ENCODE assay signal across 26 cellular contexts in the genomic region with DNA sequence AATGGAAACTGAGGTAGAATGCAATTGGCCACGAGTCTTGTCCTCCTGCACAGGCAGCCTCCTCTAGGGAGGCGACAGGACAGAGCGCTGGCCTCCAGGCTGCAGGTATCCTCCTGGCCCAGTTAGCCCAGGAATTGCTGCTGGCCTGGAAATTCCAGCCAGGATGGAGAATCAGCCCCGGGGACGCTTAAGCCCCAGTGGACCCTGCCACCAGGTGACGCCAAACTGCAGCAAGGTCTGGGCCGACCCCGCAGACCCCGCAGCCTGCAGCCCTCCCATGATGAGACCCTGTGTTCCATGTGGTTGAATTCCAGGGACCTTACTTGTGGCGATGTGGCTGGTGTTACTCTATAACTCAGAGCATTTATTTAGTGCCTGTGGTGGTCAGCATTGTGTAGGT. TPM values are rescaled to one million over a fixed set of nuclear protein-coding genes. Genes with fewer than 3 reads are reported as not detected.
"Had no signal": no experiment of that assay in that cellular context is flagged by ENCODE, and none has a peak within 500 bp of the region (broad histone marks: within the 10 kb centered on the region; RNA-seq: fewer than 3 reads in every experiment).

No MANE protein-coding gene starts in this region.

- H3K27ac ChIP-seq: epithelial cell of prostate, foreskin keratinocyte, thyroid gland had no signal

- H3K9me3 Mint-ChIP-seq: activated B cell treated with CpG ODN at 0.5 μM for 24 hours; activated CD4-positive, alpha-beta memory T cell treated with anti-CD3 and anti-CD28 coated beads, Interleukin-2, amount 10 ng/mL, durations not matched to agents 7 days and 5 days; activated naive CD8-positive, alpha-beta T cell treated with anti-CD3 and anti-CD28 coated beads, Interleukin-2, amount 10 ng/mL, durations not matched to agents 7 days and 5 days; activated T-cell treated with anti-CD3 and anti-CD28 coated beads, Interleukin-2, amount 50 U/mL, for 24 hours; activated T-helper 2 cell treated with anti-CD3 and anti-CD28 coated beads, Interferon-gamma antibody, Interleukin-2, Interleukin-4, amounts not matched to agents 10 μg/mL and 5 μg/mL and 100 μg/mL, durations not matched to agents 14 hours and 24 hours and 36 hours; mesothelial cell of epicardium; natural killer cell treated with Interleukin-12 subunit alpha and Interleukin-12 subunit beta and Interleukin-15 and Interleukin-18, amount 100 ng/mL, for 72 hours had no signal

- H3K4me3 Mint-ChIP-seq: activated B cell treated with CpG ODN at 0.5 μM for 24 hours; activated CD4-positive, alpha-beta memory T cell treated with anti-CD3 and anti-CD28 coated beads, Interleukin-2, amount 10 ng/mL, durations not matched to agents 7 days and 5 days; activated naive CD8-positive, alpha-beta T cell treated with anti-CD3 and anti-CD28 coated beads, Interleukin-2, amount 10 ng/mL, durations not matched to agents 7 days and 5 days; activated T-cell treated with anti-CD3 and anti-CD28 coated beads, Interleukin-2, amount 50 U/mL, for 24 hours; mesothelial cell of epicardium; natural killer cell treated with Interleukin-12 subunit alpha and Interleukin-12 subunit beta and Interleukin-15 and Interleukin-18, amount 100 ng/mL, for 72 hours had no signal

- H3K9me3 ChIP-seq: body of pancreas, thyroid gland had no signal

- H3K4me3 ChIP-seq: body of pancreas, lung, thyroid gland had no signal

- H3K4me1 Mint-ChIP-seq: activated CD4-positive, alpha-beta memory T cell treated with anti-CD3 and anti-CD28 coated beads, Interleukin-2, amount 10 ng/mL, durations not matched to agents 7 days and 5 days; activated naive CD8-positive, alpha-beta T cell treated with anti-CD3 and anti-CD28 coated beads, Interleukin-2, amount 10 ng/mL, durations not matched to agents 7 days and 5 days; mesothelial cell of epicardium had no signal

- FAIRE-seq: keratinocyte had no signal

- H3K36me3 Mint-ChIP-seq: activated naive CD8-positive, alpha-beta T cell treated with anti-CD3 and anti-CD28 coated beads, Interleukin-2, amount 10 ng/mL, durations not matched to agents 7 days and 5 days; natural killer cell treated with Interleukin-12 subunit alpha and Interleukin-12 subunit beta and Interleukin-15 and Interleukin-18, amount 100 ng/mL, for 72 hours had no signal

- DNase-seq: activated B cell treated with CpG ODN at 0.5 μM for 24 hours; activated CD4-positive, alpha-beta memory T cell treated with anti-CD3 and anti-CD28 coated beads, Interleukin-2, amount 10 ng/mL, durations not matched to agents 7 days and 5 days; activated CD4-positive, alpha-beta T cell treated with anti-CD3 and anti-CD28 coated beads for 48 hours; activated naive CD4-positive, alpha-beta T cell treated with Interleukin-2 at 50 U/mL for 16 hours; activated naive CD8-positive, alpha-beta T cell treated with anti-CD3 and anti-CD28 coated beads, Interleukin-2, amount 10 ng/mL, durations not matched to agents 7 days and 5 days; activated T-cell treated with anti-CD3 and anti-CD28 coated beads, Interleukin-2, amount 50 U/mL, for 24 hours; body of pancreas; caudate nucleus; foreskin keratinocyte; hippocampal formation; occipital lobe; posterior cingulate gyrus; stimulated activated CD4-positive, alpha-beta T cell treated with anti-CD3 and anti-CD28 coated beads, Interleukin-2, amount 100 ng/mL, for 24 hours; stimulated activated naive CD4-positive, alpha-beta T cell treated with Interleukin-2 at 50 U/mL for 16 hours; T-helper 2 cell; thyroid gland had no signal

- H3K27ac Mint-ChIP-seq: activated B cell treated with CpG ODN at 0.5 μM for 24 hours; activated CD4-positive, alpha-beta memory T cell treated with anti-CD3 and anti-CD28 coated beads, Interleukin-2, amount 10 ng/mL, durations not matched to agents 7 days and 5 days; activated naive CD8-positive, alpha-beta T cell treated with anti-CD3 and anti-CD28 coated beads, Interleukin-2, amount 10 ng/mL, durations not matched to agents 7 days and 5 days; activated T-cell treated with anti-CD3 and anti-CD28 coated beads, Interleukin-2, amount 50 U/mL, for 24 hours; activated T-helper 2 cell treated with anti-CD3 and anti-CD28 coated beads, Interferon-gamma antibody, Interleukin-2, Interleukin-4, amounts not matched to agents 10 μg/mL and 5 μg/mL and 100 μg/mL, durations not matched to agents 14 hours and 24 hours and 36 hours; mesothelial cell of epicardium; natural killer cell treated with Interleukin-12 subunit alpha and Interleukin-12 subunit beta and Interleukin-15 and Interleukin-18, amount 100 ng/mL, for 72 hours had no signal

- H3K4me1 ChIP-seq: foreskin keratinocyte, thyroid gland had no signal

- ATAC-seq: body of pancreas; foreskin keratinocyte; natural killer cell treated with Interleukin-12 subunit alpha and Interleukin-12 subunit beta and Interleukin-15 and Interleukin-18, amount 100 ng/mL, for 72 hours had no signal

- H3K27me3 ChIP-seq: body of pancreas, foreskin keratinocyte, thyroid gland had no signal

- H3K27me3 Mint-ChIP-seq: activated B cell treated with CpG ODN at 0.5 μM for 24 hours; activated T-cell treated with anti-CD3 and anti-CD28 coated beads, Interleukin-2, amount 50 U/mL, for 24 hours; natural killer cell treated with Interleukin-12 subunit alpha and Interleukin-12 subunit beta and Interleukin-15 and Interleukin-18, amount 100 ng/mL, for 72 hours had no signal

RNA-seq across cellular contexts. Expression of gene MYMK, which starts 57.7 kb away (rescaled TPM):
- total RNA-seq: activated B cell treated with CpG ODN at 0.5 μM for 24 hours; activated CD4-positive, alpha-beta memory T cell treated with anti-CD3 and anti-CD28 coated beads, Interleukin-2, amount 10 ng/mL, durations not matched to agents 7 days and 5 days; activated naive CD8-positive, alpha-beta T cell treated with anti-CD3 and anti-CD28 coated beads, Interleukin-2, amount 10 ng/mL, durations not matched to agents 7 days and 5 days; activated T-helper 2 cell treated with anti-CD3 and anti-CD28 coated beads, Interferon-gamma antibody, Interleukin-2, Interleukin-4, amounts not matched to agents 10 μg/mL and 5 μg/mL and 100 μg/mL, durations not matched to agents 14 hours and 24 hours and 36 hours; body of pancreas; dermis microvascular lymphatic vessel endothelial cell; foreskin keratinocyte; lung; mesothelial cell of epicardium; natural killer cell treated with Interleukin-12 subunit alpha and Interleukin-12 subunit beta and Interleukin-15 and Interleukin-18, amount 100 ng/mL, for 72 hours; occipital lobe; renal cortical epithelial cell; subcutaneous adipose tissue; thyroid gland had no signal
- polyA plus RNA-seq: foreskin keratinocyte, keratinocyte, lung, urinary bladder had no signal
